1 cellular context compared by ENCODE assay signal in genomic region chr2:147546109-147546508, GRCh38.
TF ChIP-seq lines count a peak whose summit lies in the region.

No MANE protein-coding gene starts in this region.

TF ChIP-seq in IMR-90, 13 proteins besides CTCF, POLR2A, EP300 and RAD21 (continued from another document):
- TF ChIP-seq ELK1 (IDR thresholded peaks at IDR 0.05; ENCODE audit: borderline replicate concordance, low read depth, low read length) (no peak), USF2 (IDR thresholded peaks at IDR 0.05; ENCODE audit: low read depth, low read length) (no peak), MXI1 (IDR thresholded peaks at IDR 0.05; ENCODE audit: borderline replicate concordance, low read depth, low read length) (no peak), MAFK (IDR thresholded peaks at IDR 0.05; ENCODE audit: low read depth, low read length) (no peak), CEBPB (IDR thresholded peaks at IDR 0.05; ENCODE audit: low read depth, low read length) (no peak), CHD1 (IDR thresholded peaks at IDR 0.05; ENCODE audit: low read depth, low read length) (no peak)
